In the genomic region with DNA sequence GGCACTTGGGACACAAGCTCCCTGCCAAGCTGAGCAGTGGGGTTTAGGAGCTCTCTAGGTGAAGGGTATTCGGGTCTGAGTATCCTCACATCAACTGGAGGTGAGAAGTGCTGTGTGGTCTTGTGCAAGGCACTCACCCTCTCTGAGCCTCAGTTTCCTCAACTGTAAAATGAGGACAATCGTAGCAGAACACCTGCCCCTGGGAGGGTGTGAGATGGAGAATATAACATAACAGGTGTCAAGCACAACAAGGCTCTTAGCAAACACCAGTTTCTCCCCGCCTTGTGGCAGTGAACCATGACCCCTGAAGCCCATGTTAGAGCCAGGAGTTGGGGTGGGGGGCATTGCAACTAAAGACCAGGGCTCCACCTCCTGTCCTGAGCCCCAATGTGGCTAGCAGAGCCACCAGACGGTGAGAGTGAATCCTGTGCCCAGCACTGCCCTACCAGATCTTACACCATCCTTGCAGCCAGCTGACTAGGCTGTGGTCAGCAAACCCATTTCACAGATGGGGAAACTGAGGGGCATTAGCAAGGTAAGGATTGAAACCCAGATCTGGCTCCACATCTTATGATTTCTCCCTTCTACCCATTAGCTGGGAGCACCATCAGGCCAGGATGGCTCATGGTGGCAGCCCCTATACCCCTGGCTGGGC, we compare ENCODE assay signal across 1 cellular context.
A peak's percentile ranks its signal among the peaks of the same experiment; 100 is the strongest.
TF ChIP-seq lines count a peak whose summit lies in the region.

No MANE protein-coding gene starts in this region.

TF ChIP-seq in K562, 482 proteins besides CTCF, POLR2A, EP300 and RAD21 (continued from another document and continues in another):
- TF ChIP-seq, protein P1, sequence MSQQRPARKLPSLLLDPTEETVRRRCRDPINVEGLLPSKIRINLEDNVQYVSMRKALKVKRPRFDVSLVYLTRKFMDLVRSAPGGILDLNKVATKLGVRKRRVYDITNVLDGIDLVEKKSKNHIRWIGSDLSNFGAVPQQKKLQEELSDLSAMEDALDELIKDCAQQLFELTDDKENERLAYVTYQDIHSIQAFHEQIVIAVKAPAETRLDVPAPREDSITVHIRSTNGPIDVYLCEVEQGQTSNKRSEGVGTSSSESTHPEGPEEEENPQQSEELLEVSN (IDR thresholded peaks at IDR 0.05; ENCODE audit: borderline replicate concordance in 1 of 2, extremely low read depth in 1 of 2, insufficient read depth in 1 of 2, insufficient read length in 1 of 2, low read depth in 1 of 2, low read length in 1 of 2, poor library complexity in 1 of 2, severe bottlenecking in 1 of 2): no peak
- TF ChIP-seq ZNF780A (CRISPR knock-in tag; IDR thresholded peaks at IDR 0.05): no peak
- TF ChIP-seq PHF20 (IDR thresholded peaks at IDR 0.05; ENCODE audit: partially characterized antibody): peak; percentile 43
- TF ChIP-seq ELF1 (tag; IDR thresholded peaks at IDR 0.05): no peak
- no peak for TF ChIP-seq HMG20A (CRISPR knock-in tag; conservative IDR thresholded peaks at IDR 0.05)
- no peak for TF ChIP-seq ZC3H11A (IDR thresholded peaks at IDR 0.05; ENCODE audit: low read depth, low read length)
- TF ChIP-seq, protein P2, sequence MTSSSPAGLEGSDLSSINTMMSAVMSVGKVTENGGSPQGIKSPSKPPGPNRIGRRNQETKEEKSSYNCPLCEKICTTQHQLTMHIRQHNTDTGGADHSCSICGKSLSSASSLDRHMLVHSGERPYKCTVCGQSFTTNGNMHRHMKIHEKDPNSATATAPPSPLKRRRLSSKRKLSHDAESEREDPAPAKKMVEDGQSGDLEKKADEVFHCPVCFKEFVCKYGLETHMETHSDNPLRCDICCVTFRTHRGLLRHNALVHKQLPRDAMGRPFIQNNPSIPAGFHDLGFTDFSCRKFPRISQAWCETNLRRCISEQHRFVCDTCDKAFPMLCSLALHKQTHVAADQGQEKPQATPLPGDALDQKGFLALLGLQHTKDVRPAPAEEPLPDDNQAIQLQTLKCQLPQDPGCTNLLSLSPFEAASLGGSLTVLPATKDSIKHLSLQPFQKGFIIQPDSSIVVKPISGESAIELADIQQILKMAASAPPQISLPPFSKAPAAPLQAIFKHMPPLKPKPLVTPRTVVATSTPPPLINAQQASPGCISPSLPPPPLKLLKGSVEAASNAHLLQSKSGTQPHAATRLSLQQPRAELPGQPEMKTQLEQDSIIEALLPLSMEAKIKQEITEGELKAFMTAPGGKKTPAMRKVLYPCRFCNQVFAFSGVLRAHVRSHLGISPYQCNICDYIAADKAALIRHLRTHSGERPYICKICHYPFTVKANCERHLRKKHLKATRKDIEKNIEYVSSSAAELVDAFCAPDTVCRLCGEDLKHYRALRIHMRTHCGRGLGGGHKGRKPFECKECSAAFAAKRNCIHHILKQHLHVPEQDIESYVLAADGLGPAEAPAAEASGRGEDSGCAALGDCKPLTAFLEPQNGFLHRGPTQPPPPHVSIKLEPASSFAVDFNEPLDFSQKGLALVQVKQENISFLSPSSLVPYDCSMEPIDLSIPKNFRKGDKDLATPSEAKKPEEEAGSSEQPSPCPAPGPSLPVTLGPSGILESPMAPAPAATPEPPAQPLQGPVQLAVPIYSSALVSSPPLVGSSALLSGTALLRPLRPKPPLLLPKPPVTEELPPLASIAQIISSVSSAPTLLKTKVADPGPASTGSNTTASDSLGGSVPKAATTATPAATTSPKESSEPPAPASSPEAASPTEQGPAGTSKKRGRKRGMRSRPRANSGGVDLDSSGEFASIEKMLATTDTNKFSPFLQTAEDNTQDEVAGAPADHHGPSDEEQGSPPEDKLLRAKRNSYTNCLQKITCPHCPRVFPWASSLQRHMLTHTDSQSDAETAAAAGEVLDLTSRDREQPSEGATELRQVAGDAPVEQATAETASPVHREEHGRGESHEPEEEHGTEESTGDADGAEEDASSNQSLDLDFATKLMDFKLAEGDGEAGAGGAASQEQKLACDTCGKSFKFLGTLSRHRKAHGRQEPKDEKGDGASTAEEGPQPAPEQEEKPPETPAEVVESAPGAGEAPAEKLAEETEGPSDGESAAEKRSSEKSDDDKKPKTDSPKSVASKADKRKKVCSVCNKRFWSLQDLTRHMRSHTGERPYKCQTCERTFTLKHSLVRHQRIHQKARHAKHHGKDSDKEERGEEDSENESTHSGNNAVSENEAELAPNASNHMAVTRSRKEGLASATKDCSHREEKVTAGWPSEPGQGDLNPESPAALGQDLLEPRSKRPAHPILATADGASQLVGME (CRISPR knock-in tag; IDR thresholded peaks at IDR 0.05): no peak
- TF ChIP-seq, protein P3, sequence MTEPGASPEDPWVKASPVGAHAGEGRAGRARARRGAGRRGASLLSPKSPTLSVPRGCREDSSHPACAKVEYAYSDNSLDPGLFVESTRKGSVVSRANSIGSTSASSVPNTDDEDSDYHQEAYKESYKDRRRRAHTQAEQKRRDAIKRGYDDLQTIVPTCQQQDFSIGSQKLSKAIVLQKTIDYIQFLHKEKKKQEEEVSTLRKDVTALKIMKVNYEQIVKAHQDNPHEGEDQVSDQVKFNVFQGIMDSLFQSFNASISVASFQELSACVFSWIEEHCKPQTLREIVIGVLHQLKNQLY (CRISPR knock-in tag; conservative IDR thresholded peaks at IDR 0.05): no peak
- TF ChIP-seq HCFC1 (IDR thresholded peaks at IDR 0.05; ENCODE audit: low read depth, low read length): no peak
- TF ChIP-seq SMAD3 (CRISPR knock-in tag; conservative IDR thresholded peaks at IDR 0.05): no peak
- TF ChIP-seq TARDBP (IDR thresholded peaks at IDR 0.05): no peak
- no peak for TF ChIP-seq MEF2A (IDR thresholded peaks at IDR 0.05; ENCODE audit: control insufficient read depth, low read depth, low read length)
- no peak for TF ChIP-seq ZNF75A (CRISPR knock-in tag; IDR thresholded peaks at IDR 0.05)
- TF ChIP-seq SAFB (IDR thresholded peaks at IDR 0.05; ENCODE audit: borderline replicate concordance, low read depth, low read length): no peak
- TF ChIP-seq CBX1 (IDR thresholded peaks at IDR 0.05; ENCODE audit: low read depth): 0 out of 2 replicates have a peak, but pooled peaks have one; percentile 36
- peak; percentile 82 for TF ChIP-seq BCOR (IDR thresholded peaks at IDR 0.05)
- TF ChIP-seq ZNF766 (CRISPR knock-in tag; conservative IDR thresholded peaks at IDR 0.05): no peak
- TF ChIP-seq SMARCA5 (IDR thresholded peaks at IDR 0.05): peak; percentile 20; the same call in 1 of the 2 replicates
- TF ChIP-seq, protein P4, sequence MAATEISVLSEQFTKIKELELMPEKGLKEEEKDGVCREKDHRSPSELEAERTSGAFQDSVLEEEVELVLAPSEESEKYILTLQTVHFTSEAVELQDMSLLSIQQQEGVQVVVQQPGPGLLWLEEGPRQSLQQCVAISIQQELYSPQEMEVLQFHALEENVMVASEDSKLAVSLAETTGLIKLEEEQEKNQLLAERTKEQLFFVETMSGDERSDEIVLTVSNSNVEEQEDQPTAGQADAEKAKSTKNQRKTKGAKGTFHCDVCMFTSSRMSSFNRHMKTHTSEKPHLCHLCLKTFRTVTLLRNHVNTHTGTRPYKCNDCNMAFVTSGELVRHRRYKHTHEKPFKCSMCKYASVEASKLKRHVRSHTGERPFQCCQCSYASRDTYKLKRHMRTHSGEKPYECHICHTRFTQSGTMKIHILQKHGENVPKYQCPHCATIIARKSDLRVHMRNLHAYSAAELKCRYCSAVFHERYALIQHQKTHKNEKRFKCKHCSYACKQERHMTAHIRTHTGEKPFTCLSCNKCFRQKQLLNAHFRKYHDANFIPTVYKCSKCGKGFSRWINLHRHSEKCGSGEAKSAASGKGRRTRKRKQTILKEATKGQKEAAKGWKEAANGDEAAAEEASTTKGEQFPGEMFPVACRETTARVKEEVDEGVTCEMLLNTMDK (IDR thresholded peaks at IDR 0.05; ENCODE audit: borderline replicate concordance, insufficient read depth, low read depth, low read length, poor library complexity, severe bottlenecking): no peak
- TF ChIP-seq STAT5B (CRISPR knock-in tag; IDR thresholded peaks at IDR 0.05): no peak
- no peak for TF ChIP-seq ZNF146 (CRISPR knock-in tag; IDR thresholded peaks at IDR 0.05; ENCODE audit: unreplicated experiment)
- TF ChIP-seq, protein P5, sequence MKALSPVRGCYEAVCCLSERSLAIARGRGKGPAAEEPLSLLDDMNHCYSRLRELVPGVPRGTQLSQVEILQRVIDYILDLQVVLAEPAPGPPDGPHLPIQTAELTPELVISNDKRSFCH (CRISPR knock-in tag; IDR thresholded peaks at IDR 0.05): no peak
- TF ChIP-seq, protein P5 (tag; IDR thresholded peaks at IDR 0.05): no peak
- TF ChIP-seq ZNF408 (CRISPR knock-in tag; IDR thresholded peaks at IDR 0.05; ENCODE audit: low read depth): no peak
- TF ChIP-seq, protein P6, sequence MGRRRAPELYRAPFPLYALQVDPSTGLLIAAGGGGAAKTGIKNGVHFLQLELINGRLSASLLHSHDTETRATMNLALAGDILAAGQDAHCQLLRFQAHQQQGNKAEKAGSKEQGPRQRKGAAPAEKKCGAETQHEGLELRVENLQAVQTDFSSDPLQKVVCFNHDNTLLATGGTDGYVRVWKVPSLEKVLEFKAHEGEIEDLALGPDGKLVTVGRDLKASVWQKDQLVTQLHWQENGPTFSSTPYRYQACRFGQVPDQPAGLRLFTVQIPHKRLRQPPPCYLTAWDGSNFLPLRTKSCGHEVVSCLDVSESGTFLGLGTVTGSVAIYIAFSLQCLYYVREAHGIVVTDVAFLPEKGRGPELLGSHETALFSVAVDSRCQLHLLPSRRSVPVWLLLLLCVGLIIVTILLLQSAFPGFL (CRISPR knock-in tag; IDR thresholded peaks at IDR 0.05): no peak
- no peak for TF ChIP-seq ZNF175 (CRISPR knock-in tag; IDR thresholded peaks at IDR 0.05; ENCODE audit: low read depth)
- peak; percentile 8 to 65; a peak in 2 of 4 replicates for TF ChIP-seq KDM1A (IDR thresholded peaks at IDR 0.05)
- no peak for TF ChIP-seq MCM7 (IDR thresholded peaks at IDR 0.05)
- no peak for TF ChIP-seq ZNF431 (CRISPR knock-in tag; IDR thresholded peaks at IDR 0.05)
- no peak for TF ChIP-seq GABPA (tag; conservative IDR thresholded peaks at IDR 0.05; ENCODE audit: low read depth)
- TF ChIP-seq SREBF1 (IDR thresholded peaks at IDR 0.05; ENCODE audit: borderline replicate concordance, low read depth, low read length): no peak
- no peak for TF ChIP-seq ZNF785 (CRISPR knock-in tag; IDR thresholded peaks at IDR 0.05)
- TF ChIP-seq MTF1 (CRISPR knock-in tag; IDR thresholded peaks at IDR 0.05; ENCODE audit: borderline replicate concordance): no peak
- TF ChIP-seq, protein P7, sequence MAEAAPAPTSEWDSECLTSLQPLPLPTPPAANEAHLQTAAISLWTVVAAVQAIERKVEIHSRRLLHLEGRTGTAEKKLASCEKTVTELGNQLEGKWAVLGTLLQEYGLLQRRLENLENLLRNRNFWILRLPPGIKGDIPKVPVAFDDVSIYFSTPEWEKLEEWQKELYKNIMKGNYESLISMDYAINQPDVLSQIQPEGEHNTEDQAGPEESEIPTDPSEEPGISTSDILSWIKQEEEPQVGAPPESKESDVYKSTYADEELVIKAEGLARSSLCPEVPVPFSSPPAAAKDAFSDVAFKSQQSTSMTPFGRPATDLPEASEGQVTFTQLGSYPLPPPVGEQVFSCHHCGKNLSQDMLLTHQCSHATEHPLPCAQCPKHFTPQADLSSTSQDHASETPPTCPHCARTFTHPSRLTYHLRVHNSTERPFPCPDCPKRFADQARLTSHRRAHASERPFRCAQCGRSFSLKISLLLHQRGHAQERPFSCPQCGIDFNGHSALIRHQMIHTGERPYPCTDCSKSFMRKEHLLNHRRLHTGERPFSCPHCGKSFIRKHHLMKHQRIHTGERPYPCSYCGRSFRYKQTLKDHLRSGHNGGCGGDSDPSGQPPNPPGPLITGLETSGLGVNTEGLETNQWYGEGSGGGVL (CRISPR knock-in tag; IDR thresholded peaks at IDR 0.05): no peak
- TF ChIP-seq, protein P8, sequence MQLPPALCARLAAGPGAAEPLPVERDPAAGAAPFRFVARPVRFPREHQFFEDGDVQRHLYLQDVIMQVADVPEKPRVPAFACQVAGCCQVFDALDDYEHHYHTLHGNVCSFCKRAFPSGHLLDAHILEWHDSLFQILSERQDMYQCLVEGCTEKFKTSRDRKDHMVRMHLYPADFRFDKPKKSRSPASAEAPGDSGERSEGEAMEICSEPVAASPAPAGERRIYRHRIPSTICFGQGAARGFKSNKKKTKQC (CRISPR knock-in tag; IDR thresholded peaks at IDR 0.05): 0 out of 2 replicates have a peak, but pooled peaks have one; percentile 40
- no peak for TF ChIP-seq ZKSCAN1 (IDR thresholded peaks at IDR 0.05; ENCODE audit: low read depth, low read length)
- no peak for TF ChIP-seq COPS2 (conservative IDR thresholded peaks at IDR 0.05)
- TF ChIP-seq CHD1 (IDR thresholded peaks at IDR 0.05; ENCODE audit: low read length): no peak
- no peak for TF ChIP-seq TBL1XR1 (IDR thresholded peaks at IDR 0.05; ENCODE audit: low read length in 2 of 2)
- no peak for TF ChIP-seq ZNF589 (CRISPR knock-in tag; IDR thresholded peaks at IDR 0.05; ENCODE audit: low read depth)
- no peak for TF ChIP-seq SRSF3 (IDR thresholded peaks at IDR 0.05; ENCODE audit: insufficient read depth, low read length)
- TF ChIP-seq TGIF2 (CRISPR knock-in tag; IDR thresholded peaks at IDR 0.05): no peak
- TF ChIP-seq ADNP (tag; IDR thresholded peaks at IDR 0.05): peak; percentile 91
- 0 out of 2 replicates have a peak, but pooled peaks have one; percentile 8 for TF ChIP-seq TOE1 (IDR thresholded peaks at IDR 0.05; ENCODE audit: borderline replicate concordance)
- no peak for TF ChIP-seq TOE1 (CRISPR knock-in tag; IDR thresholded peaks at IDR 0.05; ENCODE audit: borderline replicate concordance, low read depth)
- no peak for TF ChIP-seq ZNF696 (CRISPR knock-in tag; conservative IDR thresholded peaks at IDR 0.05)
- TF ChIP-seq, protein P9, sequence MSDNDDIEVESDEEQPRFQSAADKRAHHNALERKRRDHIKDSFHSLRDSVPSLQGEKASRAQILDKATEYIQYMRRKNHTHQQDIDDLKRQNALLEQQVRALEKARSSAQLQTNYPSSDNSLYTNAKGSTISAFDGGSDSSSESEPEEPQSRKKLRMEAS (CRISPR knock-in tag; IDR thresholded peaks at IDR 0.05): 0 out of 2 replicates have a peak, but pooled peaks have one; percentile 18
- TF ChIP-seq, protein P10, sequence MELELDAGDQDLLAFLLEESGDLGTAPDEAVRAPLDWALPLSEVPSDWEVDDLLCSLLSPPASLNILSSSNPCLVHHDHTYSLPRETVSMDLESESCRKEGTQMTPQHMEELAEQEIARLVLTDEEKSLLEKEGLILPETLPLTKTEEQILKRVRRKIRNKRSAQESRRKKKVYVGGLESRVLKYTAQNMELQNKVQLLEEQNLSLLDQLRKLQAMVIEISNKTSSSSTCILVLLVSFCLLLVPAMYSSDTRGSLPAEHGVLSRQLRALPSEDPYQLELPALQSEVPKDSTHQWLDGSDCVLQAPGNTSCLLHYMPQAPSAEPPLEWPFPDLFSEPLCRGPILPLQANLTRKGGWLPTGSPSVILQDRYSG (tag; conservative IDR thresholded peaks at IDR 0.05; ENCODE audit: low read depth): no peak
- TF ChIP-seq HEY1 (CRISPR knock-in tag; IDR thresholded peaks at IDR 0.05; ENCODE audit: borderline replicate concordance): no peak
- no peak for TF ChIP-seq TAF9B (IDR thresholded peaks at IDR 0.05; ENCODE audit: partially characterized antibody)
- TF ChIP-seq FOXA1 (IDR thresholded peaks at IDR 0.05; ENCODE audit: borderline replicate concordance): no peak
- TF ChIP-seq ZNF263 (CRISPR knock-in tag; IDR thresholded peaks at IDR 0.05; ENCODE audit: borderline replicate concordance): no peak
- TF ChIP-seq, protein P11, sequence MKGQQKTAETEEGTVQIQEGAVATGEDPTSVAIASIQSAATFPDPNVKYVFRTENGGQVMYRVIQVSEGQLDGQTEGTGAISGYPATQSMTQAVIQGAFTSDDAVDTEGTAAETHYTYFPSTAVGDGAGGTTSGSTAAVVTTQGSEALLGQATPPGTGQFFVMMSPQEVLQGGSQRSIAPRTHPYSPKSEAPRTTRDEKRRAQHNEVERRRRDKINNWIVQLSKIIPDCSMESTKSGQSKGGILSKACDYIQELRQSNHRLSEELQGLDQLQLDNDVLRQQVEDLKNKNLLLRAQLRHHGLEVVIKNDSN (CRISPR knock-in tag; IDR thresholded peaks at IDR 0.05): 0 out of 2 replicates have a peak, but pooled peaks have one; percentile 24
